8 cellular contexts compared by ENCODE assay signal in the genomic region with DNA sequence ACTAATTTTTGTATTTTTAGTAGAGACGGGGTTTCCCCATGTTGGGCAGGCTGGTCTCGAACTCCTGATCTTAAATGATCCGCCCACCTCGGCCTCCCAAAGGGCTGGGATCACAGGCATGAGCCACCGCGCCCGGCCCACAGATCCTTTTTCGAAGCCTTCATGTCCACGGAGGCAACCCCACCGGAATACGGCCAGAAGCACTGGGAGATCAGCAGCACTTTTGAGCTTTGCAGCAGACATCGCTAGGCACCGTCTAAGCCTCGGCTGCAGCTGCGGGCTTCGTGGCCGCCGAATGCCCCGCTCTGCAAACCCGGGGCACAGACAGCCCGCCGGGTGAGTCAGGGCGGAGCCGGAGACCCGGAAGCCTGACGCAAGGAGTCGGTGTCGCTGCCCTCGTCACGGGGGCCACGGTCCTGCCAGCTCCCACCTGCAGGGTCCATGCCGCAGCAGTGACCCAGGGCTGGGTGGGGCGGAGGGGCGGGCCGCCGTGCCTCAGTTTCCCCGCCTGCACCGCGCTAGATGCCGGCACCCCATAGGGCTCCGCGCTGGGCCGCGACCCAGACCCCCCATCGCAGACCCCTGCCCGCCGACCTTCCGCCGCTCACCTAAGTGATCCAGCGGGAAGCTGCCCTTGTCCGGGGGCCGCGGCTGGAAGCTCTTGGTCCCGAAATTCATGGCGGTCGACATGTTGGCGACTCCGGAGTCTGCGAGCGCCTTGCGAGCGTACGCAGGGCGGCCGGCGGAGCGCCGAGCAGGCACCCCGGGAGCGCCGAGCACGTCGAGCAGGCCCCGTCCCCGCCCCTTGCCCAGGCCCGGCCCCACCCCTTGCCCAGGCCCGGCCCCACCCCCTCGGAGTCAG. TPM values are rescaled to one million over a fixed set of nuclear protein-coding genes. Genes with fewer than 3 reads are reported as not detected.
DNase-seq lines count a peak whose midpoint lies in the region; ATAC-seq and TF ChIP-seq lines count a peak whose summit lies in the region.

A gene with protein sequence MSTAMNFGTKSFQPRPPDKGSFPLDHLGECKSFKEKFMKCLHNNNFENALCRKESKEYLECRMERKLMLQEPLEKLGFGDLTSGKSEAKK (minus strand): TSS at position 730 of the 862 bp plus-strand sequence. CDS start 40 bp downstream, at position 690.

- ATAC-seq in HG03457 (IDR thresholded peaks at IDR 0.05; ENCODE audit: unreplicated experiment) = peak; percentile 57

- H3K4me3 ChIP-seq in BJ (ENCODE audit: low read depth, low read length) (peak within 1 kb of the TSS; percentile 100), lower leg skin (ENCODE audit: low read depth, poor library complexity, severe bottlenecking) (peak within 1 kb of the TSS; percentile 87)

- peak; percentile 26 for DNase-seq in BJ (ENCODE audit: low read depth)
- DNase-seq in GM19240 (ENCODE audit: insufficient read length, low spot score) = peak; percentile 91
- peak; percentile 45 for DNase-seq in NCI-H82 treated with DMSO at 0.1 percent for 48 hours (lab: John Stamatoyannopoulos, UW; ENCODE audit: unreplicated experiment)
- peak; percentile 88 to 91 for DNase-seq in activated CD4-positive, alpha-beta T cell treated with anti-CD3 and anti-CD28 coated beads, Interleukin-2, amount 50 U/mL, for 48 hours
- DNase-seq in dermis microvascular lymphatic vessel endothelial cell (ENCODE audit: low read depth in 2 of 2) = peak; percentile 75 to 91
- peak; percentile 84 to 96 for DNase-seq in lower leg skin (ENCODE audit: low spot score in 2 of 2)
- DNase-seq in stimulated activated CD4-positive, alpha-beta T cell treated with anti-CD3 and anti-CD28 coated beads, Interleukin-4, amount 100 ng/mL, for 24 hours = peak; percentile 90

- no peak for TF ChIP-seq POLR2A in lower leg skin (IDR thresholded peaks at IDR 0.05)

- H3K36me3 ChIP-seq in BJ (ENCODE audit: control insufficient read depth, insufficient read depth, low read length) = peaks cover 13% of the 10 kb centered on the region

- intact Hi-C loops in lower leg skin (cut with DNase I; ENCODE audit: low total_unique reads) = no loop called here

- POLR2A ChIA-PET in BJ (lab: Charles Lee) = interaction anchor here (0.5 to 0.7 kb wide), 3 partner anchors 66 to 127 kb away, joined by 4 to 6 read pairs (median 4); no protein-coding TSS in a partner anchor

- 0% methylated on average over 16 to 22 of the region's 78 CpGs for WGBS in lower leg skin, 2 donors

- CTCF ChIA-PET in BJ (lab: Yijun Ruan, JAX) = interaction anchor here (0.8 to 6.7 kb wide), 6 partner anchors 11 to 91 kb away, joined by 4 to 68 read pairs (median 4); no protein-coding TSS in a partner anchor

- TF ChIP-seq CTCF in BJ (IDR thresholded peaks at IDR 0.05; ENCODE audit: insufficient read depth, low read depth, low read length) = no peak
- TF ChIP-seq CTCF in lower leg skin (IDR thresholded peaks at IDR 0.05) = no peak

- H3K27me3 ChIP-seq in BJ (ENCODE audit: control insufficient read depth, insufficient read depth, low read length) = no peaks in the 10 kb centered on the region

RNA-seq across cellular contexts. Expression of the gene that starts here (rescaled TPM):
- 5.5 and 5.6 TPM in 2 replicates for polyA plus RNA-seq in BJ (2011; rRNA removed)
- 2.7 and 3.2 TPM in 2 replicates for polyA minus RNA-seq in BJ (2011; rRNA and poly(A)+ RNA removed)
- total RNA-seq in dermis microvascular lymphatic vessel endothelial cell (4.2 and 6.6 TPM in 2 replicates), lower leg skin (10 to 100 TPM; 13.0 to 25.1 (median 15.1) TPM)

Comparison
In these comparisons a context has a peak if more than half of its experiments do, and no peak if none do; other contexts are left out.
1. Peak in every context shown above with its lines: DNase-seq, ATAC-seq and H3K4me3 ChIP-seq.
2. DNase-seq: peak in every context shown above with its lines; median percentile 91 in GM19240; 90 in lower leg skin; 90 in stimulated activated CD4-positive, alpha-beta T cell treated with anti-CD3 and anti-CD28 coated beads, Interleukin-4, amount 100 ng/mL, for 24 hours; 90 in activated CD4-positive, alpha-beta T cell treated with anti-CD3 and anti-CD28 coated beads, Interleukin-2, amount 50 U/mL, for 48 hours; 83 in dermis microvascular lymphatic vessel endothelial cell; 45 in NCI-H82 treated with DMSO at 0.1 percent for 48 hours; 26 in BJ.